In genomic region chr1:111346089-111346885, GRCh38 we compare ENCODE assay signal across 8 cellular contexts. TPM values are rescaled to one million over a fixed set of nuclear protein-coding genes. Genes with fewer than 3 reads are reported as not detected.
DNase-seq lines count a peak whose midpoint lies in the region; ATAC-seq and TF ChIP-seq lines count a peak whose summit lies in the region.

No MANE protein-coding gene starts in this region.

- ATAC-seq in GM21360 (IDR thresholded peaks at IDR 0.05; ENCODE audit: unreplicated experiment) = peak; percentile 85

- DNase-seq in CMK (ENCODE audit: low read depth) = peak; percentile 38
- DNase-seq in HT1080 (ENCODE audit: low read depth) = peak; percentile 66
- DNase-seq in NOMO-1 treated with dmso at 0.1 percent for 144 hours (lab: John Stamatoyannopoulos, UW; ENCODE audit: unreplicated experiment) = peak; percentile 66
- peak; percentile 76 for DNase-seq in activated T-cell treated with anti-CD3 and anti-CD28 coated beads for 1 hour (ENCODE audit: low read depth)
- peak; percentile 73 to 79 for DNase-seq in erythroblast (lab: John Stamatoyannopoulos, UW)
- peak; percentile 88 for DNase-seq in mucosa of gallbladder (ENCODE audit: low spot score)
- DNase-seq in stimulated activated CD8-positive, alpha-beta memory T cell treated with anti-CD3 and anti-CD28 coated beads, Interleukin-4, amount 100 ng/mL, for 1 hour (ENCODE audit: low read depth in 2 of 2, low spot score in 1 of 2) = peak; percentile 49 to 70

- TF ChIP-seq POLR2A in erythroblast (IDR thresholded peaks at IDR 0.05; ENCODE audit: low read length) = peak; percentile 60

RNA-seq across cellular contexts. Expression of gene CHIA, which starts 55.6 kb away (rescaled TPM):
- total RNA-seq in HT1080 (2014; rRNA removed; shearing (Covaris generic)) = not detected in 2 replicates
- polyA plus RNA-seq in HT1080 (2015; cell fraction: cytosol; rRNA removed) = not detected in 2 replicates
- polyA plus RNA-seq in HT1080 (2015; cell fraction: nucleus; rRNA removed) = not detected in 2 replicates
- 0.23 TPM for total RNA-seq in mucosa of gallbladder

Comparison
In these comparisons a context has a peak if more than half of its experiments do, and no peak if none do; other contexts are left out.
1. Peak in every context shown above with its lines: DNase-seq and ATAC-seq.
2. DNase-seq: peak in every context shown above with its lines; median percentile 88 in mucosa of gallbladder; 76 in activated T-cell treated with anti-CD3 and anti-CD28 coated beads for 1 hour; 76 in erythroblast; 66 in HT1080; 66 in NOMO-1 treated with dmso at 0.1 percent for 144 hours; 60 in stimulated activated CD8-positive, alpha-beta memory T cell treated with anti-CD3 and anti-CD28 coated beads, Interleukin-4, amount 100 ng/mL, for 1 hour; 38 in CMK.